Comparison of ENCODE assay signal across 12 cellular contexts in the genomic region with DNA sequence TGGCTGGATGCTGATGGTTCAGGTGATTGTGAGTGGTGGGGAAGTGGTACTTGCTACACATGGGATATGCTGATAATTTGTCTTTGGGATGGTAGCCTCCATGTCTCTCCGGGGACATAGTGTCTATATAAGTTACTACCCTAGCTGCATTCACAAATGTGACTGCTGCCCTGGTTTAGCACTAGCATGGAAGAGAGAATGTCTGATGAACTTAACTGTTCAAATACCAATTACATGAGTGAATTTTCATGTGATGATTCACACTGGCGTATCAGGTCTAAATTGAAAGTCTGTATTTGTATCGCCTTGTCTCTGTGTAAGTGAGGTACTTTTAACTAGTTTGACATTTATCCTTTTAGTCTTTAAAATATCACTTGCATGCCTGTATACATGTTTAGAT. TPM values are rescaled to one million over a fixed set of nuclear protein-coding genes. Genes with fewer than 3 reads are reported as not detected.
DNase-seq lines count a peak whose midpoint lies in the region; ATAC-seq and TF ChIP-seq lines count a peak whose summit lies in the region.
"Had no signal": no experiment of that assay in that cellular context is flagged by ENCODE, and none has a peak within 500 bp of the region (broad histone marks: within the 10 kb centered on the region; RNA-seq: fewer than 3 reads in every experiment).

No MANE protein-coding gene starts in this region.

- peak overlapping the region; percentile 5 for H3K4me3 ChIP-seq in RWPE2 (ENCODE audit: severe bottlenecking)
- no peak overlapping the region for H3K4me3 ChIP-seq in epithelial cell of esophagus (ENCODE audit: low read length)

- no peaks in the 10 kb centered on the region for H3K36me3 ChIP-seq in RWPE2 (ENCODE audit: low read depth)

- peak; percentile 85 for ATAC-seq in RWPE2 (ENCODE audit: low read depth)
- ATAC-seq in stimulated activated effector memory CD8-positive, alpha-beta T cell treated with anti-CD3 and anti-CD28 coated beads, Interleukin-12 subunit alpha, Interleukin-12 subunit beta, amount 100 ng/mL, for 72 hours, result peak; percentile 63
- no peak for ATAC-seq in HG02981 (IDR thresholded peaks at IDR 0.05; ENCODE audit: unreplicated experiment)
- ATAC-seq: right cardiac atrium had no signal

- H3K36me3 Mint-ChIP-seq in activated CD4-positive, alpha-beta T cell treated with anti-CD3 and anti-CD28 coated beads, Interleukin-2, amount 10 ng/mL, durations not matched to agents 7 days and 5 days (ENCODE audit: low read depth), result peaks cover 43% of the 10 kb centered on the region
- peaks cover 66% of the 10 kb centered on the region for H3K36me3 Mint-ChIP-seq in stimulated activated effector memory CD8-positive, alpha-beta T cell treated with anti-CD3 and anti-CD28 coated beads, Interleukin-12 subunit alpha, Interleukin-12 subunit beta, amount 100 ng/mL, for 72 hours

- CTCF ChIA-PET in activated CD4-positive, alpha-beta T cell treated with anti-CD3 and anti-CD28 coated beads, Interleukin-2, amount 10 ng/mL, durations not matched to agents 7 days and 5 days (lab: Charles Lee), result interaction anchor here (1.3 to 1.6 kb wide), 2 partner anchors 15 to 30 kb away, joined by 3 to 6 read pairs; no protein-coding TSS in a partner anchor

- DNase-seq in activated CD4-positive, alpha-beta T cell treated with anti-CD3 and anti-CD28 coated beads, Interleukin-2, amount 10 ng/mL, durations not matched to agents 7 days and 5 days, result no peak
- DNase-seq in activated CD4-positive, alpha-beta T cell treated with anti-CD3 and anti-CD28 coated beads, Interleukin-2, amount 50 U/mL, for 1 hour, result no peak
- no peak for DNase-seq in RWPE2 (ENCODE audit: low spot score)
- peak; percentile 75 for DNase-seq in epithelial cell of esophagus (ENCODE audit: low read depth)
- DNase-seq in stimulated activated effector memory CD8-positive, alpha-beta T cell treated with anti-CD3 and anti-CD28 coated beads, Interleukin-12 subunit alpha, Interleukin-12 subunit beta, amount 100 ng/mL, for 72 hours (ENCODE audit: low spot score in 2 of 2), result no peak
- no peak for DNase-seq in MV-4-11 (lab: John Stamatoyannopoulos, UW)
- no peak for DNase-seq in stimulated activated naive CD4-positive, alpha-beta T cell (lab: John Stamatoyannopoulos, UW)
- DNase-seq: activated CD4-positive, alpha-beta T cell treated with anti-CD3 and anti-CD28 coated beads, Interleukin-2, amount 50 U/mL, for 4 hours; NCI-H1436; right cardiac atrium; stimulated activated CD8-positive, alpha-beta memory T cell treated with anti-CD3 and anti-CD28 coated beads, Interleukin-4, amount 100 ng/mL, for 48 hours had no signal

- H3K4me1 Mint-ChIP-seq in activated CD4-positive, alpha-beta T cell treated with anti-CD3 and anti-CD28 coated beads, Interleukin-2, amount 10 ng/mL, durations not matched to agents 7 days and 5 days, result peaks cover 85% of the 10 kb centered on the region
- peaks cover 84% of the 10 kb centered on the region for H3K4me1 Mint-ChIP-seq in stimulated activated effector memory CD8-positive, alpha-beta T cell treated with anti-CD3 and anti-CD28 coated beads, Interleukin-12 subunit alpha, Interleukin-12 subunit beta, amount 100 ng/mL, for 72 hours

- no peaks in the 10 kb centered on the region for H3K9me3 ChIP-seq in RWPE2 (ENCODE audit: severe bottlenecking)

- no peaks in the 10 kb centered on the region for H3K27me3 ChIP-seq in RWPE2 (ENCODE audit: insufficient read depth, poor library complexity, severe bottlenecking)

- peak overlapping the region; percentile 81 for H3K27ac Mint-ChIP-seq in activated CD4-positive, alpha-beta T cell treated with anti-CD3 and anti-CD28 coated beads, Interleukin-2, amount 10 ng/mL, durations not matched to agents 7 days and 5 days
- peak overlapping the region; percentile 97 for H3K27ac Mint-ChIP-seq in stimulated activated effector memory CD8-positive, alpha-beta T cell treated with anti-CD3 and anti-CD28 coated beads, Interleukin-12 subunit alpha, Interleukin-12 subunit beta, amount 100 ng/mL, for 72 hours

- H3K4me3 Mint-ChIP-seq in activated CD4-positive, alpha-beta T cell treated with anti-CD3 and anti-CD28 coated beads, Interleukin-2, amount 10 ng/mL, durations not matched to agents 7 days and 5 days, result peak overlapping the region; percentile 47
- peak overlapping the region; percentile 70 for H3K4me3 Mint-ChIP-seq in stimulated activated effector memory CD8-positive, alpha-beta T cell treated with anti-CD3 and anti-CD28 coated beads, Interleukin-12 subunit alpha, Interleukin-12 subunit beta, amount 100 ng/mL, for 72 hours

- peak overlapping the region; percentile 41 for H3K27ac ChIP-seq in RWPE2 (ENCODE audit: poor library complexity, severe bottlenecking)

- TF ChIP-seq CTCF in RWPE2 (IDR thresholded peaks at IDR 0.05; ENCODE audit: poor library complexity, severe bottlenecking) (no peak), epithelial cell of esophagus (IDR thresholded peaks at IDR 0.05; ENCODE audit: insufficient read depth, low read depth, low read length, missing control alignments) (no peak)

- H3K4me1 ChIP-seq in RWPE2 (ENCODE audit: insufficient read depth, poor library complexity, severe bottlenecking), result peaks cover 16% of the 10 kb centered on the region

- no peaks in the 10 kb centered on the region for H3K27me3 Mint-ChIP-seq in activated CD4-positive, alpha-beta T cell treated with anti-CD3 and anti-CD28 coated beads, Interleukin-2, amount 10 ng/mL, durations not matched to agents 7 days and 5 days

- peaks cover 3% of the 10 kb centered on the region for H3K9me3 Mint-ChIP-seq in activated CD4-positive, alpha-beta T cell treated with anti-CD3 and anti-CD28 coated beads, Interleukin-2, amount 10 ng/mL, durations not matched to agents 7 days and 5 days
- peaks cover 4% of the 10 kb centered on the region for H3K9me3 Mint-ChIP-seq in stimulated activated effector memory CD8-positive, alpha-beta T cell treated with anti-CD3 and anti-CD28 coated beads, Interleukin-12 subunit alpha, Interleukin-12 subunit beta, amount 100 ng/mL, for 72 hours

- POLR2A ChIA-PET in activated CD4-positive, alpha-beta T cell treated with anti-CD3 and anti-CD28 coated beads, Interleukin-2, amount 10 ng/mL, durations not matched to agents 7 days and 5 days (lab: Charles Lee), result interaction anchor here (0.5 kb wide), 1 partner anchor 10 kb away, joined by 3 read pairs; no protein-coding TSS in a partner anchor

RNA-seq across cellular contexts. Expression of a gene that starts 34.4 kb away (rescaled TPM):
- 100 to 1,000 TPM in 1 of 2 experiments, 10 to 100 TPM in 1; 96.7 to 108 TPM for total RNA-seq in activated CD4-positive, alpha-beta T cell treated with anti-CD3 and anti-CD28 coated beads, Interleukin-2, amount 10 ng/mL, durations not matched to agents 7 days and 5 days
